Comparison of ENCODE assay signal across 2 cellular contexts in the genomic region with DNA sequence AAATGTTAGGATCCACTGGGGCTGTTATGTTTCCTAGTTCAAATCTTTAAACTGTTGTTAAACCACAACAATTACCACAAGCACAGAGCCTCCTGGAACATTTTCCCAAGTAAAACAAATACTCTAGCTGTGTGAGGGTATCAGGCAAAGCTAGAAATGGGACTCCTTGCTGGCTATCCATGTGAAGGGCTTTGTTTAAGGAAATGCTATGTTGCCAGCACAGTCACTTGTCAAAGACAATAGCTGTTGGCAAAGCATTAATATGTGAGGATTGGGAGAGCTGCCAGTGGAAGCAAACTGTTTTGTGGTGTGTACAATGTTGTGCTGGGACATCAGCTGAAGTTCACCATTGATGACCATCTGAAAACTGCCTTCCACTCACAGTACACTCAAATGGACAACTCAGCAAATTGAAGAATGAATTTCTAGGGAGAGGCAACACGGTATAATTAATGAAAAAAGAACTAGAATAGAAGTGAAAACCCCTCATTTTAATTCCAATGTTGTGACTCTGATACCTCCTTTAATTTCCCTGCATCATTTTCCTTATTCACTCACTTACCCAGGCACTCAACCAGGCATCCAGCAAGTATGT.
A peak's percentile ranks its signal among the peaks of the same experiment; 100 is the strongest.
TF ChIP-seq lines count a peak whose summit lies in the region.

No MANE protein-coding gene starts in this region.

TF ChIP-seq in SK-N-SH, 30 proteins besides CTCF, POLR2A, EP300 and RAD21:
- TF ChIP-seq, protein P1, sequence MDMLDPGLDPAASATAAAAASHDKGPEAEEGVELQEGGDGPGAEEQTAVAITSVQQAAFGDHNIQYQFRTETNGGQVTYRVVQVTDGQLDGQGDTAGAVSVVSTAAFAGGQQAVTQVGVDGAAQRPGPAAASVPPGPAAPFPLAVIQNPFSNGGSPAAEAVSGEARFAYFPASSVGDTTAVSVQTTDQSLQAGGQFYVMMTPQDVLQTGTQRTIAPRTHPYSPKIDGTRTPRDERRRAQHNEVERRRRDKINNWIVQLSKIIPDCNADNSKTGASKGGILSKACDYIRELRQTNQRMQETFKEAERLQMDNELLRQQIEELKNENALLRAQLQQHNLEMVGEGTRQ (IDR thresholded peaks at IDR 0.05; ENCODE audit: borderline replicate concordance, low read depth, low read length) = no peak
- TF ChIP-seq PBX3 (IDR thresholded peaks at IDR 0.05) = peak; percentile 37

TF ChIP-seq in SK-N-SH treated with all-trans-retinoic acid at 6 μM for 48 hours, 23 proteins besides CTCF, POLR2A, EP300 and RAD21 (continued from another document):
- TF ChIP-seq CSRNP3 (CRISPR knock-in tag; IDR thresholded peaks at IDR 0.05) (no peak), ZFP30 (CRISPR knock-in tag; IDR thresholded peaks at IDR 0.05) (no peak), TOX (CRISPR knock-in tag; IDR thresholded peaks at IDR 0.05; ENCODE audit: borderline replicate concordance) (no peak), ZNF70 (CRISPR knock-in tag; IDR thresholded peaks at IDR 0.05) (no peak), ESRRG (CRISPR knock-in tag; IDR thresholded peaks at IDR 0.05) (no peak), BACH2 (CRISPR knock-in tag; IDR thresholded peaks at IDR 0.05; ENCODE audit: borderline replicate concordance) (no peak), GLIS3 (CRISPR knock-in tag; IDR thresholded peaks at IDR 0.05) (no peak), RARB (CRISPR knock-in tag; IDR thresholded peaks at IDR 0.05) (no peak)
- TF ChIP-seq, protein P2, sequence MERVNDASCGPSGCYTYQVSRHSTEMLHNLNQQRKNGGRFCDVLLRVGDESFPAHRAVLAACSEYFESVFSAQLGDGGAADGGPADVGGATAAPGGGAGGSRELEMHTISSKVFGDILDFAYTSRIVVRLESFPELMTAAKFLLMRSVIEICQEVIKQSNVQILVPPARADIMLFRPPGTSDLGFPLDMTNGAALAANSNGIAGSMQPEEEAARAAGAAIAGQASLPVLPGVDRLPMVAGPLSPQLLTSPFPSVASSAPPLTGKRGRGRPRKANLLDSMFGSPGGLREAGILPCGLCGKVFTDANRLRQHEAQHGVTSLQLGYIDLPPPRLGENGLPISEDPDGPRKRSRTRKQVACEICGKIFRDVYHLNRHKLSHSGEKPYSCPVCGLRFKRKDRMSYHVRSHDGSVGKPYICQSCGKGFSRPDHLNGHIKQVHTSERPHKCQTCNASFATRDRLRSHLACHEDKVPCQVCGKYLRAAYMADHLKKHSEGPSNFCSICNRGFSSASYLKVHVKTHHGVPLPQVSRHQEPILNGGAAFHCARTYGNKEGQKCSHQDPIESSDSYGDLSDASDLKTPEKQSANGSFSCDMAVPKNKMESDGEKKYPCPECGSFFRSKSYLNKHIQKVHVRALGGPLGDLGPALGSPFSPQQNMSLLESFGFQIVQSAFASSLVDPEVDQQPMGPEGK (CRISPR knock-in tag; IDR thresholded peaks at IDR 0.05; ENCODE audit: borderline replicate concordance) = no peak
- TF ChIP-seq, protein P3, sequence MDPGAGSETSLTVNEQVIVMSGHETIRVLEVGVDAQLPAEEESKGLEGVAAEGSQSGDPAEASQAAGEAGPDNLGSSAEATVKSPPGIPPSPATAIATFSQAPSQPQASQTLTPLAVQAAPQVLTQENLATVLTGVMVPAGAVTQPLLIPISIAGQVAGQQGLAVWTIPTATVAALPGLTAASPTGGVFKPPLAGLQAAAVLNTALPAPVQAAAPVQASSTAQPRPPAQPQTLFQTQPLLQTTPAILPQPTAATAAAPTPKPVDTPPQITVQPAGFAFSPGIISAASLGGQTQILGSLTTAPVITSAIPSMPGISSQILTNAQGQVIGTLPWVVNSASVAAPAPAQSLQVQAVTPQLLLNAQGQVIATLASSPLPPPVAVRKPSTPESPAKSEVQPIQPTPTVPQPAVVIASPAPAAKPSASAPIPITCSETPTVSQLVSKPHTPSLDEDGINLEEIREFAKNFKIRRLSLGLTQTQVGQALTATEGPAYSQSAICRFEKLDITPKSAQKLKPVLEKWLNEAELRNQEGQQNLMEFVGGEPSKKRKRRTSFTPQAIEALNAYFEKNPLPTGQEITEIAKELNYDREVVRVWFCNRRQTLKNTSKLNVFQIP (CRISPR knock-in tag; IDR thresholded peaks at IDR 0.05; ENCODE audit: borderline replicate concordance, low read depth) = no peak
